ENCODE assay signal across 2 cellular contexts in genomic region chr2:222671259-222672067, GRCh38.
TF ChIP-seq lines count a peak whose summit lies in the region.

TSS of gene MOGAT1 (plus strand) at chr2:222671658. CDS start at chr2:222671786, 128 bp downstream.

TF ChIP-seq in IMR-90, 13 proteins besides CTCF, POLR2A, EP300 and RAD21:
- TF ChIP-seq MAZ (IDR thresholded peaks at IDR 0.05; ENCODE audit: borderline replicate concordance, low read depth, low read length) (no peak), SMC3 (IDR thresholded peaks at IDR 0.05; ENCODE audit: low read depth, low read length) (no peak), MAFK (IDR thresholded peaks at IDR 0.05; ENCODE audit: low read depth, low read length) (no peak), ELK1 (IDR thresholded peaks at IDR 0.05; ENCODE audit: borderline replicate concordance, low read depth, low read length) (no peak), RFX5 (IDR thresholded peaks at IDR 0.05; ENCODE audit: low read depth, low read length) (no peak), BHLHE40 (IDR thresholded peaks at IDR 0.05; ENCODE audit: low read depth, low read length) (no peak), CHD1 (IDR thresholded peaks at IDR 0.05; ENCODE audit: low read depth, low read length) (no peak), USF2 (IDR thresholded peaks at IDR 0.05; ENCODE audit: low read depth, low read length) (no peak), CEBPB (IDR thresholded peaks at IDR 0.05; ENCODE audit: low read depth, low read length) (no peak), FOS (IDR thresholded peaks at IDR 0.05; ENCODE audit: low read depth, low read length) (no peak), RCOR1 (IDR thresholded peaks at IDR 0.05; ENCODE audit: insufficient replicate concordance, low read length) (no peak)

TF ChIP-seq in K562, 482 proteins besides CTCF, POLR2A, EP300 and RAD21:
- no peak for TF ChIP-seq GTF2E2 (tag; IDR thresholded peaks at IDR 0.05)
- TF ChIP-seq ZNF57 (CRISPR knock-in tag; IDR thresholded peaks at IDR 0.05) = no peak
- TF ChIP-seq ZNF347 (CRISPR knock-in tag; IDR thresholded peaks at IDR 0.05; ENCODE audit: low read depth) = no peak
- no peak for TF ChIP-seq ZNF24 (IDR thresholded peaks at IDR 0.05)
- no peak for TF ChIP-seq CHD2 (IDR thresholded peaks at IDR 0.05; ENCODE audit: low read depth, low read length)
- TF ChIP-seq NKRF (IDR thresholded peaks at IDR 0.05; ENCODE audit: borderline replicate concordance) = no peak
- TF ChIP-seq NFATC3 (IDR thresholded peaks at IDR 0.05) = no peak
- no peak for TF ChIP-seq DEAF1 (CRISPR knock-in tag; IDR thresholded peaks at IDR 0.05)
- TF ChIP-seq SMAD4 (CRISPR knock-in tag; conservative IDR thresholded peaks at IDR 0.05) = no peak
- TF ChIP-seq TAL1 (IDR thresholded peaks at IDR 0.05) = no peak
- TF ChIP-seq MCM3 (IDR thresholded peaks at IDR 0.05) = no peak
- no peak for TF ChIP-seq CSDE1 (IDR thresholded peaks at IDR 0.05)
